ENCODE assay signal across 1 cellular context in genomic region chr7:10789170-10789569, GRCh38.
A peak's percentile ranks its signal among the peaks of the same experiment; 100 is the strongest.
TF ChIP-seq lines count a peak whose summit lies in the region.

No MANE protein-coding gene starts in this region.

TF ChIP-seq in K562, 482 proteins besides CTCF, POLR2A, EP300 and RAD21 (continued from another document):
- TF ChIP-seq PBX2 (CRISPR knock-in tag; IDR thresholded peaks at IDR 0.05; ENCODE audit: low read depth) (no peak), PBX2 (tag; conservative IDR thresholded peaks at IDR 0.05; ENCODE audit: low read depth) (peak; percentile 63), FOXM1 (IDR thresholded peaks at IDR 0.05; ENCODE audit: low read depth) (0 out of 2 replicates have a peak, but pooled peaks have one; percentile 37), FOXM1 (CRISPR knock-in tag; IDR thresholded peaks at IDR 0.05; ENCODE audit: low read depth) (no peak), E2F5 (CRISPR knock-in tag; IDR thresholded peaks at IDR 0.05) (no peak), JUNB (CRISPR knock-in tag; conservative IDR thresholded peaks at IDR 0.05) (no peak), ATF3 (IDR thresholded peaks at IDR 0.05) (peak; percentile 69), ATF3 (CRISPR knock-in tag; conservative IDR thresholded peaks at IDR 0.05) (no peak)
TF ChIP-seq in K562: peak in this region for 55.
